ENCODE assay signal across 7 cellular contexts in the genomic region with DNA sequence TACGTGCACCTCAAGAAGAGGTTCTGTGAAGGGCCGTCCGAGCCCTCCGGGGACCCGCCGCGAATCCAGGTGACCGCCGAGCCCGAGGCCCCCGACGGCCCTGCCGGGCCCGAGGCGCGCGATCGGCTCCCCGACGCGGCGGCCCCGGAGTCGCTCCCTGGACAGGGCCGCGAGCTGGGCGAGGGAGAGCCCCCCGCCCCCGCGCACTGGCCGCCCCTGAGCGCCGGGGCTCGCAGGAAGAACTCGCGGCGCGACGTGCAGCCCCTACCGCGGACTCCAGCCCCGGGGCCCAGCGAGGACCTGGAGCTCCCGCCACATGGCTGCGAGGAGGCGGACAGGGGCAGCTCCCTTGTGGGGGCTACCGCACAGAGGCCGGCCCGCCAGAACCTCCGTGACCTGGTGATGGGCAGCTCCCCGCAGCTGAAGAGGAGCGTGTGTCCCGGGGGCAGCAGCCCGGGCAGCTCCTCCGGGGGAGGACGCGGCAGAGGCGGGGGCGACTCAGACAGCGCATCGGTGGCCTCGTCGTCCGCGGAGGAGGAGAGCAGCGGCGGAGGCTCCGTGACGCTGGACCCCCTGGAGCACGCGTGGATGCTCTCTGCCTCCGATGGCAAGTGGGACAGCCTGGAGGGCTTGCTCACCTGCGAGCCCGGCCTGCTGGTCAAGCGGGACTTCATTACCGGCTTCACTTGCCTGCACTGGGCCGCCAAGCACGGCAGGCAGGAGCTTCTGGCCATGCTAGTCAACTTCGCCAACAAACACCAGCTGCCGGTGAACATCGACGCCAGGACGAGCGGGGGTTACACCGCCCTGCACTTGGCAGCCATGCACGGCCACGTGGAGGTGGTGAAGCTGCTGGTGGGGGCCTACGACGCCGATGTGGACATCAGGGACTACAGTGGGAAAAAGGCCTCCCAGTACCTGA. TPM values are rescaled to one million over a fixed set of nuclear protein-coding genes. Genes with fewer than 3 reads are reported as not detected.
DNase-seq lines count a peak whose midpoint lies in the region; ATAC-seq and TF ChIP-seq lines count a peak whose summit lies in the region.

No MANE protein-coding gene starts in this region.

- H3K9me3 Mint-ChIP-seq in activated T-helper 2 cell treated with anti-CD3 and anti-CD28 coated beads, Interferon-gamma antibody, Interleukin-2, Interleukin-4, amounts not matched to agents 10 μg/mL and 5 μg/mL and 100 μg/mL, durations not matched to agents 14 hours and 24 hours and 36 hours, result no peaks in the 10 kb centered on the region

- no peaks in the 10 kb centered on the region for H3K27me3 ChIP-seq in gastroesophageal sphincter
- H3K27me3 ChIP-seq in prostate gland (replicated peaks; ENCODE audit: insufficient read depth), result no peaks in the 10 kb centered on the region

- no peak overlapping the region for H3K4me3 Mint-ChIP-seq in activated T-helper 2 cell treated with anti-CD3 and anti-CD28 coated beads, Interferon-gamma antibody, Interleukin-2, Interleukin-4, amounts not matched to agents 10 μg/mL and 5 μg/mL and 100 μg/mL, durations not matched to agents 14 hours and 24 hours and 36 hours (ENCODE audit: low read depth)

- peaks cover 6% of the 10 kb centered on the region for H3K4me1 Mint-ChIP-seq in activated T-helper 2 cell treated with anti-CD3 and anti-CD28 coated beads, Interferon-gamma antibody, Interleukin-2, Interleukin-4, amounts not matched to agents 10 μg/mL and 5 μg/mL and 100 μg/mL, durations not matched to agents 14 hours and 24 hours and 36 hours (ENCODE audit: low read depth)

- H3K36me3 Mint-ChIP-seq in activated T-helper 2 cell treated with anti-CD3 and anti-CD28 coated beads, Interferon-gamma antibody, Interleukin-2, Interleukin-4, amounts not matched to agents 10 μg/mL and 5 μg/mL and 100 μg/mL, durations not matched to agents 14 hours and 24 hours and 36 hours (ENCODE audit: low read depth), result peaks cover 3% of the 10 kb centered on the region

- peak overlapping the region; percentile 100 for H3K27ac ChIP-seq in RWPE1
- peak overlapping the region; percentile 71 to 100 (median 98) for H3K27ac ChIP-seq in gastroesophageal sphincter
- peak overlapping the region; percentile 95 to 99 for H3K27ac ChIP-seq in prostate gland

- H3K4me1 ChIP-seq in gastroesophageal sphincter (peaks cover 0 to 68% (median 14%) of the 10 kb centered on the region in 3 donors), prostate gland (replicated peaks) (no peaks in the 10 kb centered on the region)

- POLR2A ChIA-PET in RWPE1 (lab: Yijun Ruan, JAX; ENCODE audit: low non-redundant PET), result interaction anchor here (0.6 to 1.3 kb wide), 5 partner anchors 10 to 91 kb away, joined by 3 to 7 read pairs (median 3); no protein-coding TSS in a partner anchor

- DNase-seq in GM12864 (ENCODE audit: low read depth) (no peak), RWPE1 (ENCODE audit: low spot score) (no peak), prostate gland (ENCODE audit: low spot score) (no peak)
- DNase-seq in stimulated activated CD8-positive, alpha-beta memory T cell treated with anti-CD3 and anti-CD28 coated beads, Interleukin-4, amount 100 ng/mL, for 48 hours, result no peak
- no peak for DNase-seq in NK-92 treated with Interleukin-12 subunit alpha and Interleukin-12 subunit beta, amount 100 ng/mL, for 24 hours (lab: John Stamatoyannopoulos, UW)
- DNase-seq in activated T-helper 2 cell treated with anti-CD3 and anti-CD28 coated beads, Interferon-gamma antibody, Interleukin-2, Interleukin-4, amounts not matched to agents 10 μg/mL and 5 μg/mL and 100 μg/mL, durations not matched to agents 14 hours and 24 hours and 36 hours (ENCODE audit: low spot score), result no peak

- H3K36me3 ChIP-seq in gastroesophageal sphincter (no peaks in the 10 kb centered on the region), prostate gland (no peaks in the 10 kb centered on the region)

- no peak overlapping the region for H3K27ac Mint-ChIP-seq in activated T-helper 2 cell treated with anti-CD3 and anti-CD28 coated beads, Interferon-gamma antibody, Interleukin-2, Interleukin-4, amounts not matched to agents 10 μg/mL and 5 μg/mL and 100 μg/mL, durations not matched to agents 14 hours and 24 hours and 36 hours

- no CpG with 5 or more reads among the region's 90 CpGs for WGBS in gastroesophageal sphincter (ENCODE audit: low coverage in 1 of 2), 2 donors
- WGBS in prostate gland, result 16% methylated on average over 27 of the region's 90 CpGs

- H3K9me3 ChIP-seq in gastroesophageal sphincter (no peaks in the 10 kb centered on the region), prostate gland (no peaks in the 10 kb centered on the region)

- intact Hi-C loops in prostate gland (cut with DNase I), result loop anchor here (2.0 to 10.0 kb wide), 3 partner anchors 73 to 110 kb away; no protein-coding TSS in a partner anchor
- intact Hi-C loops in activated T-helper 2 cell treated with anti-CD3 and anti-CD28 coated beads, Interferon-gamma antibody, Interleukin-2, Interleukin-4, amounts not matched to agents 10 μg/mL and 5 μg/mL and 100 μg/mL, durations not matched to agents 14 hours and 24 hours and 36 hours (cut with micrococcal nuclease), result loop anchor here (5.0 to 10.0 kb wide), 3 partner anchors 70 to 1083 kb away; partner anchors contain the start of genes LIMS1 and SH3RF3

- ATAC-seq in gastroesophageal sphincter, result no peak

- TF ChIP-seq POLR2A in gastroesophageal sphincter (IDR thresholded peaks at IDR 0.05) (no peak), prostate gland (IDR thresholded peaks at IDR 0.05) (peak; percentile 6)

- TF ChIP-seq EP300 in gastroesophageal sphincter (IDR thresholded peaks at IDR 0.05), result no peak

- H3K27me3 Mint-ChIP-seq in activated T-helper 2 cell treated with anti-CD3 and anti-CD28 coated beads, Interferon-gamma antibody, Interleukin-2, Interleukin-4, amounts not matched to agents 10 μg/mL and 5 μg/mL and 100 μg/mL, durations not matched to agents 14 hours and 24 hours and 36 hours (ENCODE audit: low read depth), result peaks cover 67% of the 10 kb centered on the region

- TF ChIP-seq CTCF in GM12864 (IDR thresholded peaks at IDR 0.05; ENCODE audit: low read depth, low read length, missing control alignments) (no peak), RWPE1 (conservative IDR thresholded peaks at IDR 0.05; ENCODE audit: low read depth) (no peak), gastroesophageal sphincter (IDR thresholded peaks at IDR 0.05) (no peak), prostate gland (IDR thresholded peaks at IDR 0.05) (no peak)

- H3K4me3 ChIP-seq in GM12864 (ENCODE audit: low read depth, low read length) (peak overlapping the region; percentile 57), gastroesophageal sphincter (peak overlapping the region; percentile 63 to 92), prostate gland (peak overlapping the region; percentile 58 to 98)

- CTCF ChIA-PET in RWPE1 (lab: Yijun Ruan, JAX), result interaction anchor here (0.7 to 2.3 kb wide), 4 partner anchors 9 to 100 kb away, joined by 3 to 20 read pairs (median 3); no protein-coding TSS in a partner anchor

RNA-seq across cellular contexts. Expression of gene SOWAHC, which starts 0.8 kb away (rescaled TPM):
- total RNA-seq in gastroesophageal sphincter (10 to 100 TPM; 16.8 to 36.0 (median 28.6) TPM), prostate gland (10 to 100 TPM; 20.7 to 24.9 TPM)
- total RNA-seq in activated T-helper 2 cell treated with anti-CD3 and anti-CD28 coated beads, Interferon-gamma antibody, Interleukin-2, Interleukin-4, amounts not matched to agents 10 μg/mL and 5 μg/mL and 100 μg/mL, durations not matched to agents 14 hours and 24 hours and 36 hours, result 1.7 and 1.9 TPM in 2 replicates

RNA-seq across cellular contexts. Expression of gene SEPTIN10, which starts 1.2 kb away (rescaled TPM):
- 100 to 1,000 TPM; 109 to 157 (median 137) TPM for total RNA-seq in gastroesophageal sphincter
- 10 to 100 TPM; 66.3 to 94.9 TPM for total RNA-seq in prostate gland
- 1.4 and 2.9 TPM in 2 replicates for total RNA-seq in activated T-helper 2 cell treated with anti-CD3 and anti-CD28 coated beads, Interferon-gamma antibody, Interleukin-2, Interleukin-4, amounts not matched to agents 10 μg/mL and 5 μg/mL and 100 μg/mL, durations not matched to agents 14 hours and 24 hours and 36 hours

Comparison
In these comparisons a context has a peak if more than half of its experiments do, and no peak if none do; other contexts are left out.
1. RNA of gene SEPTIN10, which starts 1.2 kb away (total RNA-seq): 109 to 157 TPM in gastroesophageal sphincter and 66.3 to 94.9 TPM in prostate gland; 1.4 to 2.9 TPM in activated T-helper 2 cell treated with anti-CD3 and anti-CD28 coated beads, Interferon-gamma antibody, Interleukin-2, Interleukin-4, amounts not matched to agents 10 μg/mL and 5 μg/mL and 100 μg/mL, durations not matched to agents 14 hours and 24 hours and 36 hours; every median in the first group is over 10 times any median in the second.
2. Peak in every context shown above with its lines, with median percentiles within 50 percentile points of each other: H3K4me3 ChIP-seq and H3K27ac ChIP-seq.